ENCODE assay signal across 10 cellular contexts in the genomic region with DNA sequence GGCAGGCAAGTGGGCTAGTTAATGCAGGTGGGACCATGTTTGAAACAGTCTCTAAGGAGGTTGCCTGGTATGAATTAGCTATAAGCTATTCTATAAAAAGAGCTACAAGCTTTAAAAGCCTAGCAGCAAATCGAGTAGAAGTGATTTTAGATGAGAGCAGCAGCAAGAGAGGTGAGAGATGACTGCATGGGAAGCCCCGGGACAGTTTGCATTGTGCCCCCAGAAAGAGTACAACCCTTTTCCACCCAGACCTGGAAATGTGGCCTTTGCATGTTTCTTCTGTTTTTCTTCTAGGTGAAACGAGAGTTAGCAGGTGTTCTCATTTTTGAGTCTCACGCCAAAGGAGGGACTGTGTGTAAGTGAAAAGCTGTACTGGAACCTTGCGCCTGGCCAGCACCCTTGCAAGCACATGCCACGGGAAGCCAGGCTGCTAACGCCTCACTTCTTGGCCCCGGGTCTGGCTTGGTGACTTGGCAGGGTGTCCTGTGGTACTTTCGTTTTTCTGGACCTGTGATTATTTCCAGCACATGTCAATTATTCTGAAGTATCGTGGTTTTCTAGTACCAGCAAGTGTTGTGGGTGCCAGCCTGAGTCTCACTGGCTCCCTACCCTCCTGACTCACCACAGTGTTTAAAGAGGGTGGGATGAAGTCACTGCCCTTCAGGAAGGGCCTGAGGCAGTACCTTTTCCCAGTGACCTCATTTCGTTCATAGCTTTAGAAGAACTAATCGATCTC.
DNase-seq lines count a peak whose midpoint lies in the region; ATAC-seq and FAIRE-seq lines count a peak whose summit lies in the region.
"Had no signal": no experiment of that assay in that cellular context is flagged by ENCODE, and none has a peak within 500 bp of the region (broad histone marks: within the 10 kb centered on the region; RNA-seq: fewer than 3 reads in every experiment).

No MANE protein-coding gene starts in this region.

- in situ Hi-C loops in SK-MEL-5 (cut with HindIII; ENCODE audit: low pct_unique_long_range_greater_than_20kb, low sequenced_read_pairs), result no loop called here

- H3K4me1 ChIP-seq in right cardiac atrium (ENCODE audit: control insufficient read depth, insufficient read depth, low read length), result no peaks in the 10 kb centered on the region

- no peaks in the 10 kb centered on the region for H3K27me3 ChIP-seq in right cardiac atrium (ENCODE audit: control insufficient read depth, insufficient read depth)

- 45% methylated on average over 12 of the region's 12 CpGs for WGBS in right cardiac atrium

- no peak overlapping the region for H3K4me3 ChIP-seq in right cardiac atrium (ENCODE audit: low read length)

- no peaks in the 10 kb centered on the region for H3K9me3 ChIP-seq in right cardiac atrium (ENCODE audit: control insufficient read depth, low read length)

- intact Hi-C loops in right cardiac atrium (cut with DNase I), result no loop called here

- peak; percentile 25 for DNase-seq in stimulated activated CD4-positive, alpha-beta T cell treated with anti-CD3 and anti-CD28 coated beads, Interleukin-15, amount 100 ng/mL, for 24 hours
- no peak for DNase-seq in stimulated activated CD4-positive, alpha-beta T cell treated with anti-CD3 and anti-CD28 coated beads, Interleukin-4, amount 100 ng/mL, for 1 hour
- DNase-seq in SK-MEL-5 (ENCODE audit: low read depth, low spot score), result peak; percentile 54
- DNase-seq in right cardiac atrium, result peak in 2 of 3 donors; percentile 28 to 53
- peak; percentile 62 for DNase-seq in urothelium cell line (ENCODE audit: low spot score)
- DNase-seq in stimulated activated naive CD4-positive, alpha-beta T cell (lab: John Stamatoyannopoulos, UW), result no peak
- no peak for DNase-seq in GDM1 (lab: John Stamatoyannopoulos, UW)
- DNase-seq in KG1 (lab: John Stamatoyannopoulos, UW), result no peak
- DNase-seq: activated naive CD8-positive, alpha-beta T cell treated with anti-CD3 and anti-CD28 coated beads, Interleukin-2, amount 10 ng/mL, durations not matched to agents 7 days and 5 days; COR-L47 had no signal

- ATAC-seq in right cardiac atrium, result peak; percentile 77 to 87

- no peak overlapping the region for H3K27ac ChIP-seq in right cardiac atrium (ENCODE audit: low read length)

- no peak for FAIRE-seq in urothelium cell line (lab: Jason Lieb, UNC)

Comparison
In these comparisons a context has a peak if more than half of its experiments do, and no peak if none do; other contexts are left out.
1. DNase-seq: peak in stimulated activated CD4-positive, alpha-beta T cell treated with anti-CD3 and anti-CD28 coated beads, Interleukin-15, amount 100 ng/mL, for 24 hours (single experiment), SK-MEL-5 (single experiment), right cardiac atrium (2 of 3) and urothelium cell line (single experiment); none in stimulated activated CD4-positive, alpha-beta T cell treated with anti-CD3 and anti-CD28 coated beads, Interleukin-4, amount 100 ng/mL, for 1 hour (single experiment), stimulated activated naive CD4-positive, alpha-beta T cell (0 of 6), GDM1 (single experiment) and KG1 (single experiment).